Comparison of ENCODE assay signal across 28 cellular contexts in the genomic region with DNA sequence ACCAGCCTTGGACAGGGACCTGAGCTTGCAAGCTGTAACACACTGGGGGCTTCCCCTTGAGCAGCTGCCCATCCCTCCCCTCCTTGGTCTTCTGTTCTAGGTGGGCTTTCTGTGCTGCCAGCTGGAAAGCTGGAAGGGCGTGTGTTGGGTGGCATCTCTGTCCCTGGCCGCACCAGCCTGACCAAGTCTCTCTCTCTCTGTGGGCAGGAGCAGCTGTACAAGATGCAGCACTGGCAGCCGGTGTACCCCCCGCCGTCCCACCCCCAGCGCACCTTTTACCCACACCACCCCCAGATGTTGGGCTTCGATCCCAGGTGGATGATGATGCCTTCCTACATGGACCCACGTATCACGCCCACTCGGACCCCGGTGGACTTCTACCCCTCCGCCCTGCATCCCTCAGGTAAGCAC.
"Had no signal": no experiment of that assay in that cellular context is flagged by ENCODE, and none has a peak within 500 bp of the region (broad histone marks: within the 10 kb centered on the region; RNA-seq: fewer than 3 reads in every experiment).

No MANE protein-coding gene starts in this region.

- ATAC-seq: foreskin keratinocyte; left lobe of liver; sciatic nerve; stimulated activated naive B cell treated with anti-CD40 and anti-IgM and Interleukin-4, amounts not matched to agents 10 μg/mL and 1 μg/mL and 100 μg/mL, for 72 hours had no signal

- H3K9me3 Mint-ChIP-seq: activated CD4-positive, alpha-beta memory T cell treated with anti-CD3 and anti-CD28 coated beads, Interleukin-2, amount 10 ng/mL, durations not matched to agents 7 days and 5 days; activated CD4-positive, alpha-beta T cell treated with anti-CD3 and anti-CD28 coated beads, Interleukin-2, amount 10 ng/mL, durations not matched to agents 7 days and 5 days; activated T-cell treated with anti-CD3 and anti-CD28 coated beads, Interleukin-2, amount 50 U/mL, for 24 hours; dendritic cell treated with granulocyte-macrophage colony-stimulating factor and Interleukin-4, amounts not matched to agents 40 ng/mL and 50 ng/mL, for 4 days; immature natural killer cell; stimulated activated naive B cell treated with anti-CD40 and anti-IgM and Interleukin-4, amounts not matched to agents 10 μg/mL and 1 μg/mL and 100 μg/mL, for 72 hours had no signal

- H3K27ac ChIP-seq: ascending aorta, esophagus muscularis mucosa, foreskin keratinocyte, heart left ventricle, stomach, thyroid gland had no signal

- H3K4me1 Mint-ChIP-seq: activated CD4-positive, alpha-beta memory T cell treated with anti-CD3 and anti-CD28 coated beads, Interleukin-2, amount 10 ng/mL, durations not matched to agents 7 days and 5 days; brain; nephron had no signal

- DNase-seq: activated CD4-positive, alpha-beta memory T cell treated with anti-CD3 and anti-CD28 coated beads, Interleukin-2, amount 10 ng/mL, durations not matched to agents 7 days and 5 days; activated CD4-positive, alpha-beta T cell treated with anti-CD3 and anti-CD28 coated beads for 1 hour; activated CD4-positive, alpha-beta T cell treated with anti-CD3 and anti-CD28 coated beads, Interleukin-2, amount 10 ng/mL, durations not matched to agents 7 days and 5 days; activated CD8-positive, alpha-beta memory T cell treated with anti-CD3 and anti-CD28 coated beads, Interleukin-2, amount 50 U/mL, for 48 hours; activated T-cell treated with anti-CD3 and anti-CD28 coated beads, Interleukin-2, amount 50 U/mL, for 24 hours; caudate nucleus; foreskin keratinocyte; heart left ventricle; hypothalamus; immature natural killer cell; kidney glomerular epithelial cell; small intestine; stimulated activated CD4-positive, alpha-beta T cell treated with anti-CD3 and anti-CD28 coated beads, Interleukin-1b, Interleukin-23, amount 100 ng/mL, for 48 hours; stimulated activated CD4-positive, alpha-beta T cell treated with anti-CD3 and anti-CD28 coated beads, Interleukin-4, amount 100 ng/mL, for 4 hours; stimulated activated CD8-positive, alpha-beta memory T cell treated with anti-CD3 and anti-CD28 coated beads, Interleukin-4, amount 100 ng/mL, for 48 hours; stimulated activated naive B cell treated with anti-CD40 and anti-IgM and Interleukin-4, amounts not matched to agents 10 μg/mL and 1 μg/mL and 100 μg/mL, for 72 hours; stomach; T-helper 9 cell; thyroid gland had no signal

- H3K4me3 Mint-ChIP-seq: activated CD4-positive, alpha-beta memory T cell treated with anti-CD3 and anti-CD28 coated beads, Interleukin-2, amount 10 ng/mL, durations not matched to agents 7 days and 5 days; activated CD4-positive, alpha-beta T cell treated with anti-CD3 and anti-CD28 coated beads, Interleukin-2, amount 10 ng/mL, durations not matched to agents 7 days and 5 days; activated naive CD8-positive, alpha-beta T cell; activated T-cell treated with anti-CD3 and anti-CD28 coated beads, Interleukin-2, amount 50 U/mL, for 24 hours; brain; dendritic cell treated with granulocyte-macrophage colony-stimulating factor and Interleukin-4, amounts not matched to agents 40 ng/mL and 50 ng/mL, for 4 days; nephron; stimulated activated naive B cell treated with anti-CD40 and anti-IgM and Interleukin-4, amounts not matched to agents 10 μg/mL and 1 μg/mL and 100 μg/mL, for 72 hours had no signal

- H3K4me1 ChIP-seq: ascending aorta, esophagus muscularis mucosa, foreskin keratinocyte, stomach, thyroid gland had no signal

- H3K27me3 Mint-ChIP-seq: activated CD4-positive, alpha-beta memory T cell treated with anti-CD3 and anti-CD28 coated beads, Interleukin-2, amount 10 ng/mL, durations not matched to agents 7 days and 5 days; activated CD4-positive, alpha-beta T cell treated with anti-CD3 and anti-CD28 coated beads, Interleukin-2, amount 10 ng/mL, durations not matched to agents 7 days and 5 days; activated naive CD8-positive, alpha-beta T cell; activated T-cell treated with anti-CD3 and anti-CD28 coated beads, Interleukin-2, amount 50 U/mL, for 24 hours; dendritic cell treated with granulocyte-macrophage colony-stimulating factor and Interleukin-4, amounts not matched to agents 40 ng/mL and 50 ng/mL, for 4 days; stimulated activated naive B cell treated with anti-CD40 and anti-IgM and Interleukin-4, amounts not matched to agents 10 μg/mL and 1 μg/mL and 100 μg/mL, for 72 hours had no signal

- H3K4me3 ChIP-seq: ascending aorta, esophagus muscularis mucosa, heart left ventricle, lung, stomach, thyroid gland had no signal

- H3K27me3 ChIP-seq: ascending aorta, esophagus muscularis mucosa, foreskin keratinocyte, heart left ventricle, stomach, thyroid gland had no signal

- H3K27ac Mint-ChIP-seq: dendritic cell treated with granulocyte-macrophage colony-stimulating factor and Interleukin-4, amounts not matched to agents 40 ng/mL and 50 ng/mL, for 4 days; nephron had no signal
